Comparison of ENCODE assay signal across 19 cellular contexts in the genomic region with DNA sequence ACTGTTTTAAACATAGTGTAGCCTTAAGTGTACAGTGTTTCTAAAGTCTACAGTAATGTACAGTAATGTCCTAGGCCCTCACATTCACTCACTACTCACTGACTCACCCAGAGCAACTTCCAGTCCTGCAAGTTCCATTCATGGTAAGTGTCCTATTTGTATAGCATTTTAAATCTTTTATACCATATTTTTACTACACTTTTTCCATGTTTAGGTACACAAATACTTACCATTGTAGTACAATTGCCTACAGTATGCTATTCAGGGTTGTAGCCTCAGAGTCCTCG.
"Had no signal": no experiment of that assay in that cellular context is flagged by ENCODE, and none has a peak within 500 bp of the region (broad histone marks: within the 10 kb centered on the region; RNA-seq: fewer than 3 reads in every experiment).

No MANE protein-coding gene starts in this region.

- H3K27ac ChIP-seq: colonic mucosa, neural progenitor cell, ovary, prostate gland, thoracic aorta had no signal

- H3K27ac Mint-ChIP-seq: activated naive CD8-positive, alpha-beta T cell treated with anti-CD3 and anti-CD28 coated beads, Interleukin-2, amount 10 ng/mL, durations not matched to agents 7 days and 5 days; activated T-cell treated with anti-CD3 and anti-CD28 coated beads, Interleukin-2, amount 50 U/mL, for 24 hours; activated T-helper 2 cell treated with anti-CD3 and anti-CD28 coated beads, Interferon-gamma antibody, Interleukin-2, Interleukin-4, amounts not matched to agents 10 μg/mL and 5 μg/mL and 100 μg/mL, durations not matched to agents 14 hours and 24 hours and 36 hours; immature natural killer cell; mesothelial cell of epicardium; neural progenitor cell; T-cell; T-helper 2 cell treated with Interferon-gamma antibody and Interleukin-4, amounts not matched to agents 5 μg/mL and 100 μg/mL, for 36 hours; WTC11 had no signal

- H3K27me3 Mint-ChIP-seq: activated T-cell treated with anti-CD3 and anti-CD28 coated beads, Interleukin-2, amount 50 U/mL, for 24 hours had no signal

- H2AFZ ChIP-seq: neural progenitor cell had no signal

- H3K9me3 ChIP-seq: breast epithelium, colonic mucosa, left lung, ovary, prostate gland, thoracic aorta, upper lobe of right lung had no signal

- DNase-seq: amniotic stem cell had no signal

- H3K36me3 ChIP-seq: breast epithelium, colonic mucosa, left lung, neural progenitor cell, ovary, prostate gland, thoracic aorta, upper lobe of right lung had no signal

- ATAC-seq: naive thymus-derived CD8-positive, alpha-beta T cell; T-cell; upper lobe of right lung; WTC11 had no signal

- H3K9me3 Mint-ChIP-seq: activated naive CD8-positive, alpha-beta T cell treated with anti-CD3 and anti-CD28 coated beads, Interleukin-2, amount 10 ng/mL, durations not matched to agents 7 days and 5 days; activated T-cell treated with anti-CD3 and anti-CD28 coated beads, Interleukin-2, amount 50 U/mL, for 24 hours; activated T-helper 2 cell treated with anti-CD3 and anti-CD28 coated beads, Interferon-gamma antibody, Interleukin-2, Interleukin-4, amounts not matched to agents 10 μg/mL and 5 μg/mL and 100 μg/mL, durations not matched to agents 14 hours and 24 hours and 36 hours; immature natural killer cell; mesothelial cell of epicardium; naive thymus-derived CD8-positive, alpha-beta T cell; neural progenitor cell; T-cell; T-helper 2 cell treated with Interferon-gamma antibody and Interleukin-4, amounts not matched to agents 5 μg/mL and 100 μg/mL, for 36 hours; WTC11 had no signal

- H3K4me3 Mint-ChIP-seq: activated naive CD8-positive, alpha-beta T cell treated with anti-CD3 and anti-CD28 coated beads, Interleukin-2, amount 10 ng/mL, durations not matched to agents 7 days and 5 days; activated T-cell treated with anti-CD3 and anti-CD28 coated beads, Interleukin-2, amount 50 U/mL, for 24 hours; immature natural killer cell; mesothelial cell of epicardium; naive thymus-derived CD8-positive, alpha-beta T cell; neural progenitor cell; T-cell; T-helper 2 cell treated with Interferon-gamma antibody and Interleukin-4, amounts not matched to agents 5 μg/mL and 100 μg/mL, for 36 hours; WTC11 had no signal

- H3K27me3 ChIP-seq: breast epithelium, colonic mucosa, ovary, upper lobe of right lung had no signal

- H3K36me3 Mint-ChIP-seq: immature natural killer cell; mesothelial cell of epicardium; naive thymus-derived CD8-positive, alpha-beta T cell; neural progenitor cell; T-cell; WTC11 had no signal

- H3K4me3 ChIP-seq: breast epithelium, colonic mucosa, left lung, lung, neural progenitor cell, ovary, prostate gland, thoracic aorta, upper lobe of right lung had no signal

- H3K4me2 ChIP-seq: neural progenitor cell had no signal

- H3K4me1 ChIP-seq: breast epithelium, prostate gland had no signal
